Comparison of ENCODE assay signal across 16 cellular contexts in the genomic region with DNA sequence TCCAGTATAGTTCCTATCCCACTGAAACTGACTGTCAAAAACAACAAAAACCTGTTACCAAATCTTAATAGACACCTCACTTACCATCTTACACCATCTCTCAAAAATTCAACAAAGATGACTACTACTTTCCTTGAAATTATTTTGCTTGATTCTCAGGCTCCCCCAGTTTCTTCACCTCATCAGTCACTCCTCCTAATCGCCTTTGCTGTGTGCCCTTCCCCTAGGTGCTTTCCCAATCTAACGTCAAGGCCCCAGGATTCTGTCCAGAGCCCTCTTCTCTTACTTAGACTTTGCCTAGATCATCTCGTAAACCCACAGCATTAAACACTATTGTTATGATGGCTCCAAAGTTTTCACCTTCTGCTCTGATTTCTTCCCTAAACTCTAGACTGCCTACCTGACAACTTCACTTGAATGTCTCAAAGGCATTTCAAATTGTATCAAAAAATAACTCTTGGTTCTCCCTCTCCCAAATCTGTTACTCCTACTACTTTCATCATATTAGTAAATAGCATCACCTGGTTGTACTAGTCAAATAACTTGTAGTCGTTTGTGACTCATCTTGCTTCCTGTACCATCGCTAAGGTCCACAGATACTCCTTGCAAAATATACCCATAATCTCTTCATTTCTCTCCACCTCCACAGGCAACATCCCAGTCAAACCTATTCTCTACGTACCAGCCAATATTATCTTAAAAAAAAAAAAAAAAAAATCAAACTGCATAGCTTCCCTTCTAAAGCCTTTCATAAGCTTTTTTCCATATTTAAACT. TPM values are rescaled to one million over a fixed set of nuclear protein-coding genes. Genes with fewer than 3 reads are reported as not detected.
DNase-seq lines count a peak whose midpoint lies in the region; ATAC-seq and TF ChIP-seq lines count a peak whose summit lies in the region.
"Had no signal": no experiment of that assay in that cellular context is flagged by ENCODE, and none has a peak within 500 bp of the region (broad histone marks: within the 10 kb centered on the region; RNA-seq: fewer than 3 reads in every experiment).

No MANE protein-coding gene starts in this region.

- no peak overlapping the region for H3K4me3 Mint-ChIP-seq in activated T-helper 2 cell treated with anti-CD3 and anti-CD28 coated beads, Interferon-gamma antibody, Interleukin-2, Interleukin-4, amounts not matched to agents 10 μg/mL and 5 μg/mL and 100 μg/mL, durations not matched to agents 14 hours and 24 hours and 36 hours (ENCODE audit: low read depth)
- no peak overlapping the region for H3K4me3 Mint-ChIP-seq in stimulated activated naive CD8-positive, alpha-beta T cell treated with anti-CD3 and anti-CD28 coated beads, Interleukin-15, Interleukin-2, amounts not matched to agents 100 ng/mL and 50 ng/mL, for 24 hours
- H3K4me3 Mint-ChIP-seq: activated naive CD8-positive, alpha-beta T cell treated with anti-CD3 and anti-CD28 coated beads, Interleukin-2, amount 10 ng/mL, durations not matched to agents 7 days and 5 days had no signal

- no peaks in the 10 kb centered on the region for H3K36me3 ChIP-seq in H7 (replicated peaks; ENCODE audit: control insufficient read depth, insufficient read depth, low read length)
- H3K36me3 ChIP-seq: tibial nerve had no signal

- no peak for DNase-seq in activated naive CD4-positive, alpha-beta T cell treated with anti-CD3 and anti-CD28 coated beads, Interleukin-2, amount 50 U/mL, for 72 hours (ENCODE audit: low spot score in 2 of 2)
- no peak for DNase-seq in activated naive CD4-positive, alpha-beta T cell treated with Interleukin-2 at 50 U/mL for 16 hours
- no peak for DNase-seq in activated T-helper 2 cell treated with anti-CD3 and anti-CD28 coated beads, Interferon-gamma antibody, Interleukin-2, Interleukin-4, amounts not matched to agents 10 μg/mL and 5 μg/mL and 100 μg/mL, durations not matched to agents 14 hours and 24 hours and 36 hours (ENCODE audit: low spot score)
- DNase-seq in coronary artery (ENCODE audit: low spot score): no peak
- DNase-seq in GM19240 (ENCODE audit: insufficient read length, low spot score): no peak
- no peak for DNase-seq in H7
- DNase-seq: activated CD4-positive, alpha-beta T cell treated with anti-CD3 and anti-CD28 coated beads, Interleukin-2, amount 50 U/mL, for 48 hours; activated naive CD8-positive, alpha-beta T cell treated with anti-CD3 and anti-CD28 coated beads, Interleukin-2, amount 10 ng/mL, durations not matched to agents 7 days and 5 days; foreskin fibroblast; HCEC 1CT; KBM-7; naive thymus-derived CD8-positive, alpha-beta T cell had no signal

- H3K36me3 Mint-ChIP-seq in activated naive CD4-positive, alpha-beta T cell treated with anti-CD3 and anti-CD28 coated beads, Interleukin-2, amount 50 U/mL, for 72 hours: peaks cover 17 to 50% of the 10 kb centered on the region in 2 donors
- peaks cover 62% of the 10 kb centered on the region for H3K36me3 Mint-ChIP-seq in activated T-helper 2 cell treated with anti-CD3 and anti-CD28 coated beads, Interferon-gamma antibody, Interleukin-2, Interleukin-4, amounts not matched to agents 10 μg/mL and 5 μg/mL and 100 μg/mL, durations not matched to agents 14 hours and 24 hours and 36 hours (ENCODE audit: low read depth)
- H3K36me3 Mint-ChIP-seq in stimulated activated naive CD8-positive, alpha-beta T cell treated with anti-CD3 and anti-CD28 coated beads, Interleukin-15, Interleukin-2, amounts not matched to agents 100 ng/mL and 50 ng/mL, for 24 hours (ENCODE audit: low read depth): peaks cover 50% of the 10 kb centered on the region

- H3K9me3 Mint-ChIP-seq in activated naive CD4-positive, alpha-beta T cell treated with anti-CD3 and anti-CD28 coated beads, Interleukin-2, amount 50 U/mL, for 72 hours: peaks cover 0 to 31% of the 10 kb centered on the region in 2 donors
- peaks cover 31% of the 10 kb centered on the region for H3K9me3 Mint-ChIP-seq in activated T-helper 2 cell treated with anti-CD3 and anti-CD28 coated beads, Interferon-gamma antibody, Interleukin-2, Interleukin-4, amounts not matched to agents 10 μg/mL and 5 μg/mL and 100 μg/mL, durations not matched to agents 14 hours and 24 hours and 36 hours
- H3K9me3 Mint-ChIP-seq in stimulated activated naive CD8-positive, alpha-beta T cell treated with anti-CD3 and anti-CD28 coated beads, Interleukin-15, Interleukin-2, amounts not matched to agents 100 ng/mL and 50 ng/mL, for 24 hours: peaks cover 12% of the 10 kb centered on the region

- H3K27ac ChIP-seq in coronary artery: no peak overlapping the region
- H3K27ac ChIP-seq: SJSA1, tibial nerve had no signal

- H3K4me3 ChIP-seq in coronary artery (no peak overlapping the region), H7 (ENCODE audit: insufficient read depth, low read depth, low read length) (no peak overlapping the region)
- H3K4me3 ChIP-seq: SJSA1, tibial nerve had no signal

- H3K27me3 ChIP-seq in H7 (ENCODE audit: control insufficient read depth, insufficient read depth, low read length): no peaks in the 10 kb centered on the region
- H3K27me3 ChIP-seq: SJSA1, tibial nerve had no signal

- H3K27ac Mint-ChIP-seq in activated naive CD4-positive, alpha-beta T cell treated with anti-CD3 and anti-CD28 coated beads, Interleukin-2, amount 50 U/mL, for 72 hours: peak overlapping the region; percentile 6 to 82
- H3K27ac Mint-ChIP-seq in activated T-helper 2 cell treated with anti-CD3 and anti-CD28 coated beads, Interferon-gamma antibody, Interleukin-2, Interleukin-4, amounts not matched to agents 10 μg/mL and 5 μg/mL and 100 μg/mL, durations not matched to agents 14 hours and 24 hours and 36 hours: peak overlapping the region; percentile 74
- H3K27ac Mint-ChIP-seq in stimulated activated naive CD8-positive, alpha-beta T cell treated with anti-CD3 and anti-CD28 coated beads, Interleukin-15, Interleukin-2, amounts not matched to agents 100 ng/mL and 50 ng/mL, for 24 hours: peak overlapping the region; percentile 19
- H3K27ac Mint-ChIP-seq: activated naive CD8-positive, alpha-beta T cell treated with anti-CD3 and anti-CD28 coated beads, Interleukin-2, amount 10 ng/mL, durations not matched to agents 7 days and 5 days had no signal

- intact Hi-C loops in activated T-helper 2 cell treated with anti-CD3 and anti-CD28 coated beads, Interferon-gamma antibody, Interleukin-2, Interleukin-4, amounts not matched to agents 10 μg/mL and 5 μg/mL and 100 μg/mL, durations not matched to agents 14 hours and 24 hours and 36 hours (cut with micrococcal nuclease): loop anchor here (1.0 kb wide), 2 partner anchors 9 to 16 kb away; no protein-coding TSS in a partner anchor

- TF ChIP-seq CTCF in coronary artery (IDR thresholded peaks at IDR 0.05): no peak

- ATAC-seq in activated naive CD4-positive, alpha-beta T cell treated with anti-CD3 and anti-CD28 coated beads, Interleukin-2, amount 50 U/mL, for 72 hours: peak; percentile 65 to 80
- peak; percentile 39 for ATAC-seq in HG02642 (IDR thresholded peaks at IDR 0.05; ENCODE audit: poor library complexity, unreplicated experiment)
- ATAC-seq: naive thymus-derived CD8-positive, alpha-beta T cell had no signal

- H3K4me1 Mint-ChIP-seq in activated T-helper 2 cell treated with anti-CD3 and anti-CD28 coated beads, Interferon-gamma antibody, Interleukin-2, Interleukin-4, amounts not matched to agents 10 μg/mL and 5 μg/mL and 100 μg/mL, durations not matched to agents 14 hours and 24 hours and 36 hours (ENCODE audit: low read depth): peaks cover 45% of the 10 kb centered on the region
- peaks cover 38% of the 10 kb centered on the region for H3K4me1 Mint-ChIP-seq in stimulated activated naive CD8-positive, alpha-beta T cell treated with anti-CD3 and anti-CD28 coated beads, Interleukin-15, Interleukin-2, amounts not matched to agents 100 ng/mL and 50 ng/mL, for 24 hours (ENCODE audit: low read depth)

- no peaks in the 10 kb centered on the region for H3K27me3 Mint-ChIP-seq in activated T-helper 2 cell treated with anti-CD3 and anti-CD28 coated beads, Interferon-gamma antibody, Interleukin-2, Interleukin-4, amounts not matched to agents 10 μg/mL and 5 μg/mL and 100 μg/mL, durations not matched to agents 14 hours and 24 hours and 36 hours (ENCODE audit: low read depth)
- no peaks in the 10 kb centered on the region for H3K27me3 Mint-ChIP-seq in stimulated activated naive CD8-positive, alpha-beta T cell treated with anti-CD3 and anti-CD28 coated beads, Interleukin-15, Interleukin-2, amounts not matched to agents 100 ng/mL and 50 ng/mL, for 24 hours
- H3K27me3 Mint-ChIP-seq: activated naive CD8-positive, alpha-beta T cell treated with anti-CD3 and anti-CD28 coated beads, Interleukin-2, amount 10 ng/mL, durations not matched to agents 7 days and 5 days; naive thymus-derived CD8-positive, alpha-beta T cell had no signal

RNA-seq across cellular contexts. Expression of a gene that starts 18.0 kb away (rescaled TPM):
- total RNA-seq in activated naive CD4-positive, alpha-beta T cell treated with anti-CD3 and anti-CD28 coated beads, Interleukin-2, amount 50 U/mL, for 72 hours: 10 to 100 TPM; 15.8 to 15.9 TPM
- 20.1 and 24.0 TPM in 2 replicates for total RNA-seq in activated T-helper 2 cell treated with anti-CD3 and anti-CD28 coated beads, Interferon-gamma antibody, Interleukin-2, Interleukin-4, amounts not matched to agents 10 μg/mL and 5 μg/mL and 100 μg/mL, durations not matched to agents 14 hours and 24 hours and 36 hours
- total RNA-seq in H7 (2014; rRNA removed; shearing (Covaris generic)): 18.8 and 22.5 TPM in 2 replicates

Comparison
In these comparisons a context has a peak if more than half of its experiments do, and no peak if none do; other contexts are left out.
1. H3K27ac Mint-ChIP-seq: peak in every context shown above with its lines; median percentile 74 in activated T-helper 2 cell treated with anti-CD3 and anti-CD28 coated beads, Interferon-gamma antibody, Interleukin-2, Interleukin-4, amounts not matched to agents 10 μg/mL and 5 μg/mL and 100 μg/mL, durations not matched to agents 14 hours and 24 hours and 36 hours; 44 in activated naive CD4-positive, alpha-beta T cell treated with anti-CD3 and anti-CD28 coated beads, Interleukin-2, amount 50 U/mL, for 72 hours; 19 in stimulated activated naive CD8-positive, alpha-beta T cell treated with anti-CD3 and anti-CD28 coated beads, Interleukin-15, Interleukin-2, amounts not matched to agents 100 ng/mL and 50 ng/mL, for 24 hours.